Comparison of ENCODE assay signal across 23 cellular contexts in the genomic region with DNA sequence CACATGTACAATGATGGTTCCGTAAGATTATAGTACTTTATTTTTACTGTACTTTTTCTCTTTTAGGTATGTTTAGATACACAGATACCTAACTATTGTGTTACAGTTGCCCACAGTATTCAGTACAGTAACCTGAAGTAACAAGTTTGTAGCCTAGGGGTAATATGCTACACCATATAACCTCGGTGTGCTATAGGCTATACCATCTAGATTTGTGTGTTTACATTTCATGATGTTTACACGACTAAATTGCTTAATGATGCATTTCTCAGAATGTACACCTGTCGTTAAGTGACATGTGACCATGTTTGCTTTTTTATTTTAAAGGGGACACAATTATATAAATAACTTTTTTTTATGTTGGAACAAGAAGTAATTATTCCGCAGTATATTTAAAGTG.
"Had no signal": no experiment of that assay in that cellular context is flagged by ENCODE, and none has a peak within 500 bp of the region (broad histone marks: within the 10 kb centered on the region; RNA-seq: fewer than 3 reads in every experiment).

No MANE protein-coding gene starts in this region.

- H3K27me3 ChIP-seq: body of pancreas, cardiac muscle cell, neutrophil, ovary, right atrium auricular region, spleen, testis, uterus had no signal

- H3K4me1 ChIP-seq: body of pancreas, psoas muscle, right atrium auricular region, testis, uterus had no signal

- H3K27ac ChIP-seq: body of pancreas, cardiac muscle cell, neutrophil, ovary, psoas muscle, right atrium auricular region, spleen, testis, uterus had no signal

- H3K4me1 Mint-ChIP-seq: activated naive CD4-positive, alpha-beta T cell treated with anti-CD3 and anti-CD28 coated beads, Interleukin-2, amount 10 ng/mL, durations not matched to agents 7 days and 5 days; memory B cell had no signal

- H3K27ac Mint-ChIP-seq: activated naive CD4-positive, alpha-beta T cell treated with anti-CD3 and anti-CD28 coated beads, Interleukin-2, amount 10 ng/mL, durations not matched to agents 7 days and 5 days; dendritic cell treated with granulocyte-macrophage colony-stimulating factor and Interleukin-4, amounts not matched to agents 40 ng/mL and 50 ng/mL, for 4 days; memory B cell; nephron had no signal

- H3K9me3 ChIP-seq: body of pancreas, neutrophil, ovary, psoas muscle, right atrium auricular region, spleen, testis, uterus had no signal

- H3K9me3 Mint-ChIP-seq: activated naive CD4-positive, alpha-beta T cell treated with anti-CD3 and anti-CD28 coated beads, Interleukin-2, amount 10 ng/mL, durations not matched to agents 7 days and 5 days; dendritic cell treated with granulocyte-macrophage colony-stimulating factor and Interleukin-4, amounts not matched to agents 40 ng/mL and 50 ng/mL, for 4 days; memory B cell; nephron had no signal

- H3K27me3 Mint-ChIP-seq: activated naive CD4-positive, alpha-beta T cell treated with anti-CD3 and anti-CD28 coated beads, Interleukin-2, amount 10 ng/mL, durations not matched to agents 7 days and 5 days; dendritic cell treated with granulocyte-macrophage colony-stimulating factor and Interleukin-4, amounts not matched to agents 40 ng/mL and 50 ng/mL, for 4 days; memory B cell had no signal

- H3K4me3 Mint-ChIP-seq: activated naive CD4-positive, alpha-beta T cell treated with anti-CD3 and anti-CD28 coated beads, Interleukin-2, amount 10 ng/mL, durations not matched to agents 7 days and 5 days; dendritic cell treated with granulocyte-macrophage colony-stimulating factor and Interleukin-4, amounts not matched to agents 40 ng/mL and 50 ng/mL, for 4 days; memory B cell; nephron had no signal

- H3K4me3 ChIP-seq: body of pancreas, cardiac muscle cell, ovary, psoas muscle, right atrium auricular region, spleen, testis, uterus had no signal

- DNase-seq: activated CD4-positive, alpha-beta T cell treated with anti-CD3 and anti-CD28 coated beads for 4 hours; activated CD4-positive, alpha-beta T cell treated with anti-CD3 and anti-CD28 coated beads, Interleukin-2, amount 50 U/mL, for 48 hours; activated CD4-positive, CD25-positive, alpha-beta regulatory T cell; activated CD8-positive, alpha-beta memory T cell treated with anti-CD3 and anti-CD28 coated beads, Interleukin-2, amount 50 U/mL, for 48 hours; activated naive CD4-positive, alpha-beta T cell treated with anti-CD3 and anti-CD28 coated beads, Interleukin-2, amount 10 ng/mL, durations not matched to agents 7 days and 5 days; activated T-cell treated with anti-CD3 and anti-CD28 coated beads, Interleukin-2, amount 50 U/mL, for 48 hours; body of pancreas; effector CD4-positive, alpha-beta T cell; foreskin fibroblast; ovary; psoas muscle; spleen; stimulated activated CD4-positive, alpha-beta T cell treated with anti-CD3 and anti-CD28 coated beads, Interleukin-4, amount 100 ng/mL, for 1 hour; stimulated activated naive CD4-positive, alpha-beta T cell; testis; trophoblast cell; uterus had no signal

- ATAC-seq: body of pancreas, psoas muscle had no signal

- H3K36me3 ChIP-seq: ovary, uterus had no signal
